ENCODE assay signal across 12 cellular contexts in genomic region chrX:69024931-69025330, GRCh38.
DNase-seq lines count a peak whose midpoint lies in the region; ATAC-seq and TF ChIP-seq lines count a peak whose summit lies in the region.
"Had no signal": no experiment of that assay in that cellular context is flagged by ENCODE, and none has a peak within 500 bp of the region (broad histone marks: within the 10 kb centered on the region; RNA-seq: fewer than 3 reads in every experiment).

No MANE protein-coding gene starts in this region.

- H3K9me3 Mint-ChIP-seq in activated T-helper 2 cell treated with anti-CD3 and anti-CD28 coated beads, Interferon-gamma antibody, Interleukin-2, Interleukin-4, amounts not matched to agents 10 μg/mL and 5 μg/mL and 100 μg/mL, durations not matched to agents 14 hours and 24 hours and 36 hours = no peaks in the 10 kb centered on the region
- no peaks in the 10 kb centered on the region for H3K9me3 Mint-ChIP-seq in T-helper 2 cell treated with Interferon-gamma antibody and Interleukin-4, amounts not matched to agents 5 μg/mL and 100 μg/mL, for 36 hours
- H3K9me3 Mint-ChIP-seq: effector memory CD8-positive, alpha-beta T cell had no signal

- WGBS in heart left ventricle, 4 donors = 12 to 36% (median 25%) methylated on average over 4 of the region's 4 CpGs

- no peaks in the 10 kb centered on the region for H3K36me3 Mint-ChIP-seq in activated T-helper 2 cell treated with anti-CD3 and anti-CD28 coated beads, Interferon-gamma antibody, Interleukin-2, Interleukin-4, amounts not matched to agents 10 μg/mL and 5 μg/mL and 100 μg/mL, durations not matched to agents 14 hours and 24 hours and 36 hours (ENCODE audit: low read depth)
- H3K36me3 Mint-ChIP-seq in T-helper 2 cell treated with Interferon-gamma antibody and Interleukin-4, amounts not matched to agents 5 μg/mL and 100 μg/mL, for 36 hours (ENCODE audit: low read depth) = no peaks in the 10 kb centered on the region

- H3K79me2 ChIP-seq in parathyroid adenoma = no peaks in the 10 kb centered on the region

- DNase-seq in AG20443 (ENCODE audit: low spot score) (peak; percentile 87), adipocyte (ENCODE audit: low read depth) (peak; percentile 82), heart left ventricle (peak; percentile 61 to 82 (median 79))
- DNase-seq in activated T-helper 2 cell treated with anti-CD3 and anti-CD28 coated beads, Interferon-gamma antibody, Interleukin-2, Interleukin-4, amounts not matched to agents 10 μg/mL and 5 μg/mL and 100 μg/mL, durations not matched to agents 14 hours and 24 hours and 36 hours (ENCODE audit: low spot score) = no peak
- no peak for DNase-seq in effector memory CD4-positive, alpha-beta T cell
- no peak for DNase-seq in T-helper 2 cell treated with Interferon-gamma antibody and Interleukin-4, amounts not matched to agents 5 μg/mL and 100 μg/mL, for 36 hours (ENCODE audit: low spot score)
- DNase-seq: activated CD8-positive, alpha-beta memory T cell treated with anti-CD3 and anti-CD28 coated beads, Interleukin-2, amount 50 U/mL, for 48 hours; C1 segment of cervical spinal cord; effector memory CD8-positive, alpha-beta T cell; GOT3 had no signal

- H2AFZ ChIP-seq in parathyroid adenoma = peak overlapping the region; percentile 38

- no peaks in the 10 kb centered on the region for H3K36me3 ChIP-seq in adipocyte (ENCODE audit: control insufficient read depth, insufficient read depth, low read length, severe bottlenecking)
- no peaks in the 10 kb centered on the region for H3K36me3 ChIP-seq in heart left ventricle
- H3K36me3 ChIP-seq in parathyroid adenoma (ENCODE audit: control insufficient read depth, insufficient read depth, low read length) = no peaks in the 10 kb centered on the region
- no peaks in the 10 kb centered on the region for H3K36me3 ChIP-seq in effector memory CD4-positive, alpha-beta T cell (ENCODE audit: control insufficient read depth, insufficient read depth, low read length)

- peak overlapping the region in 9 of 12 donors; percentile 1 to 60 (median 34) for H3K27ac ChIP-seq in heart left ventricle
- peak overlapping the region; percentile 53 for H3K27ac ChIP-seq in parathyroid adenoma
- H3K27ac ChIP-seq in effector memory CD4-positive, alpha-beta T cell (ENCODE audit: insufficient read depth, low read length, poor library complexity, severe bottlenecking) = no peak overlapping the region

- H3K4me1 ChIP-seq in adipocyte (ENCODE audit: control insufficient read depth, insufficient read depth, low read length) (peaks cover 12% of the 10 kb centered on the region), heart left ventricle (peaks cover 0 to 34% (median 12%) of the 10 kb centered on the region in 12 donors), parathyroid adenoma (peaks cover 18% of the 10 kb centered on the region)
- no peaks in the 10 kb centered on the region for H3K4me1 ChIP-seq in effector memory CD4-positive, alpha-beta T cell (ENCODE audit: control insufficient read depth, insufficient read depth, low read length, poor library complexity, severe bottlenecking)

- ATAC-seq in heart left ventricle = peak; percentile 82 to 93 (median 86)
- ATAC-seq in GM21786 (IDR thresholded peaks at IDR 0.05; ENCODE audit: unreplicated experiment) = no peak
- ATAC-seq: effector memory CD8-positive, alpha-beta T cell had no signal

- no peaks in the 10 kb centered on the region for H3K4me1 Mint-ChIP-seq in activated T-helper 2 cell treated with anti-CD3 and anti-CD28 coated beads, Interferon-gamma antibody, Interleukin-2, Interleukin-4, amounts not matched to agents 10 μg/mL and 5 μg/mL and 100 μg/mL, durations not matched to agents 14 hours and 24 hours and 36 hours (ENCODE audit: low read depth)
- no peaks in the 10 kb centered on the region for H3K4me1 Mint-ChIP-seq in T-helper 2 cell treated with Interferon-gamma antibody and Interleukin-4, amounts not matched to agents 5 μg/mL and 100 μg/mL, for 36 hours (ENCODE audit: low read depth)

- no peak for TF ChIP-seq CTCF in heart left ventricle (IDR thresholded peaks at IDR 0.05)
- no peak for TF ChIP-seq CTCF in parathyroid adenoma (IDR thresholded peaks at IDR 0.05)

- H3K9ac ChIP-seq in adipocyte (ENCODE audit: low read length) (no peak overlapping the region), parathyroid adenoma (no peak overlapping the region)

- intact Hi-C loops in heart left ventricle (cut with DNase I) = loop anchor here in 2 of 10 donors (1.0 to 10.0 kb wide), 2 partner anchors 90 to 197 kb away; no protein-coding TSS in a partner anchor
- intact Hi-C loops in activated T-helper 2 cell treated with anti-CD3 and anti-CD28 coated beads, Interferon-gamma antibody, Interleukin-2, Interleukin-4, amounts not matched to agents 10 μg/mL and 5 μg/mL and 100 μg/mL, durations not matched to agents 14 hours and 24 hours and 36 hours (cut with micrococcal nuclease) = no loop called here

- H3K27me3 ChIP-seq in adipocyte (replicated peaks; ENCODE audit: control insufficient read depth, insufficient read depth, low read length) = peaks cover 11% of the 10 kb centered on the region
- H3K27me3 ChIP-seq in heart left ventricle = peaks cover 0 to 5% (median 0%) of the 10 kb centered on the region in 9 donors
- H3K27me3 ChIP-seq in parathyroid adenoma (ENCODE audit: control insufficient read depth, insufficient read depth, low read length) = no peaks in the 10 kb centered on the region
- no peaks in the 10 kb centered on the region for H3K27me3 ChIP-seq in effector memory CD4-positive, alpha-beta T cell (replicated peaks; ENCODE audit: control insufficient read depth, insufficient read depth, low read length, poor library complexity, severe bottlenecking)

- peaks cover 4% of the 10 kb centered on the region for H3K9me3 ChIP-seq in adipocyte (ENCODE audit: control insufficient read depth, low read length)
- H3K9me3 ChIP-seq in heart left ventricle = peaks cover 0 to 7% (median 0%) of the 10 kb centered on the region in 12 donors
- no peaks in the 10 kb centered on the region for H3K9me3 ChIP-seq in parathyroid adenoma (ENCODE audit: control insufficient read depth, low read length)
- H3K9me3 ChIP-seq in effector memory CD4-positive, alpha-beta T cell (ENCODE audit: control insufficient read depth, low read length) = no peaks in the 10 kb centered on the region

- no peaks in the 10 kb centered on the region for H3K27me3 Mint-ChIP-seq in activated T-helper 2 cell treated with anti-CD3 and anti-CD28 coated beads, Interferon-gamma antibody, Interleukin-2, Interleukin-4, amounts not matched to agents 10 μg/mL and 5 μg/mL and 100 μg/mL, durations not matched to agents 14 hours and 24 hours and 36 hours (ENCODE audit: low read depth)
- H3K27me3 Mint-ChIP-seq in T-helper 2 cell treated with Interferon-gamma antibody and Interleukin-4, amounts not matched to agents 5 μg/mL and 100 μg/mL, for 36 hours (ENCODE audit: low read depth) = no peaks in the 10 kb centered on the region
- H3K27me3 Mint-ChIP-seq: effector memory CD8-positive, alpha-beta T cell had no signal

- no peak for TF ChIP-seq POLR2A in heart left ventricle (IDR thresholded peaks at IDR 0.05)

- no peak overlapping the region for H3K4me2 ChIP-seq in parathyroid adenoma (ENCODE audit: low read length)

- H3K27ac Mint-ChIP-seq in activated T-helper 2 cell treated with anti-CD3 and anti-CD28 coated beads, Interferon-gamma antibody, Interleukin-2, Interleukin-4, amounts not matched to agents 10 μg/mL and 5 μg/mL and 100 μg/mL, durations not matched to agents 14 hours and 24 hours and 36 hours = no peak overlapping the region
- no peak overlapping the region for H3K27ac Mint-ChIP-seq in T-helper 2 cell treated with Interferon-gamma antibody and Interleukin-4, amounts not matched to agents 5 μg/mL and 100 μg/mL, for 36 hours
- H3K27ac Mint-ChIP-seq: effector memory CD8-positive, alpha-beta T cell had no signal

- H3K4me3 ChIP-seq in adipocyte (ENCODE audit: low read length) (no peak overlapping the region), heart left ventricle (no peak overlapping the region), parathyroid adenoma (ENCODE audit: low read depth, low read length) (no peak overlapping the region)
- no peak overlapping the region for H3K4me3 ChIP-seq in effector memory CD4-positive, alpha-beta T cell (ENCODE audit: insufficient read depth, low read depth, low read length, poor library complexity, severe bottlenecking)

- no peak overlapping the region for H3K4me3 Mint-ChIP-seq in activated T-helper 2 cell treated with anti-CD3 and anti-CD28 coated beads, Interferon-gamma antibody, Interleukin-2, Interleukin-4, amounts not matched to agents 10 μg/mL and 5 μg/mL and 100 μg/mL, durations not matched to agents 14 hours and 24 hours and 36 hours (ENCODE audit: low read depth)
- no peak overlapping the region for H3K4me3 Mint-ChIP-seq in T-helper 2 cell treated with Interferon-gamma antibody and Interleukin-4, amounts not matched to agents 5 μg/mL and 100 μg/mL, for 36 hours
- H3K4me3 Mint-ChIP-seq: effector memory CD8-positive, alpha-beta T cell had no signal

Comparison
In these comparisons a context has a peak if more than half of its experiments do, and no peak if none do; other contexts are left out.
1. DNase-seq: peak in AG20443 (single experiment), adipocyte (single experiment) and heart left ventricle (5 of 5); none in activated T-helper 2 cell treated with anti-CD3 and anti-CD28 coated beads, Interferon-gamma antibody, Interleukin-2, Interleukin-4, amounts not matched to agents 10 μg/mL and 5 μg/mL and 100 μg/mL, durations not matched to agents 14 hours and 24 hours and 36 hours (single experiment), effector memory CD4-positive, alpha-beta T cell (0 of 3) and T-helper 2 cell treated with Interferon-gamma antibody and Interleukin-4, amounts not matched to agents 5 μg/mL and 100 μg/mL, for 36 hours (single experiment).